ENCODE assay signal across 8 cellular contexts in genomic region chr2:150485114-150485870, GRCh38. TPM values are rescaled to one million over a fixed set of nuclear protein-coding genes. Genes with fewer than 3 reads are reported as not detected.
DNase-seq lines count a peak whose midpoint lies in the region; ATAC-seq and TF ChIP-seq lines count a peak whose summit lies in the region.

No MANE protein-coding gene starts in this region.

- DNase-seq in GM12865 (ENCODE audit: low read depth), result peak; percentile 36
- DNase-seq in HT1080 (ENCODE audit: low read depth), result peak; percentile 72
- peak; percentile 58 for DNase-seq in RKO (ENCODE audit: low spot score)
- DNase-seq in fibroblast of lung (ENCODE audit: low read depth in 2 of 2), result peak; percentile 73
- DNase-seq in CD8-positive, alpha-beta T cell, result no peak

- H3K27ac ChIP-seq in fibroblast of lung (ENCODE audit: insufficient read depth, low read length), result peak overlapping the region; percentile 98
- no peak overlapping the region for H3K27ac ChIP-seq in CD8-positive, alpha-beta T cell (ENCODE audit: low read depth, low read length)

- H3K4me1 ChIP-seq in fibroblast of lung (ENCODE audit: control insufficient read depth, extremely low read depth, insufficient read depth, low read length) (peaks cover 3% of the 10 kb centered on the region), mucosa of stomach (ENCODE audit: control insufficient read depth, insufficient read depth, low read length) (peaks cover 30% of the 10 kb centered on the region)
- H3K4me1 ChIP-seq in CD8-positive, alpha-beta T cell (ENCODE audit: insufficient read depth, low read length), result no peaks in the 10 kb centered on the region

- peak overlapping the region; percentile 98 for H3K9ac ChIP-seq in fibroblast of lung (ENCODE audit: insufficient read depth, low read length)
- peak overlapping the region; percentile 98 for H3K9ac ChIP-seq in mucosa of stomach (ENCODE audit: low read length)

- no peaks in the 10 kb centered on the region for H3K9me3 ChIP-seq in fibroblast of lung (ENCODE audit: control insufficient read depth, insufficient read depth, low read depth, low read length)
- H3K9me3 ChIP-seq in mucosa of stomach (ENCODE audit: control insufficient read depth, low read length), result no peaks in the 10 kb centered on the region
- no peaks in the 10 kb centered on the region for H3K9me3 ChIP-seq in CD8-positive, alpha-beta T cell (ENCODE audit: low read length)

- H4K20me1 ChIP-seq in fibroblast of lung (ENCODE audit: control insufficient read depth, extremely low read depth, insufficient read depth, low read length), result no peaks in the 10 kb centered on the region

- no peaks in the 10 kb centered on the region for H3K9me3 Mint-ChIP-seq in CD8-positive, alpha-beta T cell

- peaks cover 11% of the 10 kb centered on the region for H3K4me1 Mint-ChIP-seq in CD8-positive, alpha-beta T cell (ENCODE audit: low read depth)

- H3K27ac Mint-ChIP-seq in CD8-positive, alpha-beta T cell, result no peak overlapping the region

- TF ChIP-seq CTCF in GM12865 (IDR thresholded peaks at IDR 0.05; ENCODE audit: insufficient read depth, low read depth, low read length, missing control alignments), result peak; percentile 9
- TF ChIP-seq CTCF in fibroblast of lung (conservative IDR thresholded peaks at IDR 0.05 in 1 of 2, IDR thresholded peaks at IDR 0.05 in 1 of 2; ENCODE audit: low read depth in 1 of 2, low read length in 2 of 2), result peak in 1 of 2 donors; percentile 46
- TF ChIP-seq CTCF in CD8-positive, alpha-beta T cell (IDR thresholded peaks at IDR 0.05), result no peak

- H3K79me2 ChIP-seq in fibroblast of lung (ENCODE audit: control insufficient read depth, insufficient read depth, low read length), result peaks cover 79% of the 10 kb centered on the region

- H3K36me3 ChIP-seq in fibroblast of lung (ENCODE audit: control insufficient read depth, insufficient read depth, low read length) (peaks cover 15% of the 10 kb centered on the region), mucosa of stomach (ENCODE audit: control insufficient read depth, insufficient read depth, low read length) (no peaks in the 10 kb centered on the region)
- no peaks in the 10 kb centered on the region for H3K36me3 ChIP-seq in CD8-positive, alpha-beta T cell (ENCODE audit: insufficient read depth, low read length)

- intact Hi-C loops in CD8-positive, alpha-beta T cell (cut with DNase I, micrococcal nuclease), result loop anchor here in 1 of 2 experiments (5.0 kb wide), 1 partner anchor 888 kb away; no protein-coding TSS in a partner anchor

- H2AFZ ChIP-seq in fibroblast of lung (ENCODE audit: low read length), result no peak overlapping the region

- POLR2A ChIA-PET in CD8-positive, alpha-beta T cell (lab: Charles Lee), result no interaction called here

- H3K4me3 Mint-ChIP-seq in CD8-positive, alpha-beta T cell, result no peak overlapping the region

- peak overlapping the region; percentile 60 for H3K4me2 ChIP-seq in fibroblast of lung (ENCODE audit: extremely low read depth, insufficient read depth, low read length)

- CTCF ChIA-PET in CD8-positive, alpha-beta T cell (lab: Charles Lee), result no interaction called here

- H3K27me3 ChIP-seq in fibroblast of lung (ENCODE audit: control insufficient read depth, insufficient read depth, low read length), result no peaks in the 10 kb centered on the region
- H3K27me3 ChIP-seq in mucosa of stomach (ENCODE audit: control insufficient read depth, insufficient read depth, low read length), result no peaks in the 10 kb centered on the region
- H3K27me3 ChIP-seq in CD8-positive, alpha-beta T cell (ENCODE audit: insufficient read depth, low read length), result no peaks in the 10 kb centered on the region

- peak overlapping the region; percentile 36 for H3K4me3 ChIP-seq in GM12865 (ENCODE audit: low read depth, low read length)
- peak overlapping the region; percentile 96 to 99 (median 97) for H3K4me3 ChIP-seq in fibroblast of lung (replicated peaks in 1 of 4; ENCODE audit: control extremely low read depth in 1 of 4, insufficient read depth in 1 of 4, low read depth in 3 of 4, low read length in 4 of 4)
- peak overlapping the region; percentile 78 for H3K4me3 ChIP-seq in mucosa of stomach (ENCODE audit: low read length)
- no peak overlapping the region for H3K4me3 ChIP-seq in CD8-positive, alpha-beta T cell (ENCODE audit: low read depth, low read length)

- no peaks in the 10 kb centered on the region for H3K36me3 Mint-ChIP-seq in CD8-positive, alpha-beta T cell

- H3K27me3 Mint-ChIP-seq in CD8-positive, alpha-beta T cell (ENCODE audit: low read depth), result peaks cover 39% of the 10 kb centered on the region

- no peak for ATAC-seq in GM18858 (IDR thresholded peaks at IDR 0.05; ENCODE audit: unreplicated experiment)
- no peak for ATAC-seq in HG02571 (IDR thresholded peaks at IDR 0.05; ENCODE audit: unreplicated experiment)
- ATAC-seq in CD8-positive, alpha-beta T cell, result no peak

RNA-seq across cellular contexts. Expression of gene RND3, which starts 2.2 kb away (rescaled TPM):
- total RNA-seq in HT1080 (2014; rRNA removed; shearing (Covaris generic)), result 44.9 and 62.6 TPM in 2 replicates
- polyA plus RNA-seq in HT1080 (2015; cell fraction: cytosol; rRNA removed), result 45.3 and 53.9 TPM in 2 replicates
- polyA plus RNA-seq in HT1080 (2015; cell fraction: nucleus; rRNA removed), result 76.2 and 83.6 TPM in 2 replicates
- total RNA-seq in fibroblast of lung, result 559 and 1,405 TPM in 2 replicates
- 363 and 403 TPM in 2 replicates for polyA plus RNA-seq in fibroblast of lung
- polyA plus RNA-seq in fibroblast of lung (2012), result 306 and 351 TPM in 2 replicates
- polyA minus RNA-seq in fibroblast of lung (ENCODE audit: low replicate concordance), result 170 and 247 TPM in 2 replicates
- not detected for total RNA-seq in CD8-positive, alpha-beta T cell

Comparison
In these comparisons a context has a peak if more than half of its experiments do, and no peak if none do; other contexts are left out.
1. DNase-seq: peak in GM12865 (single experiment), HT1080 (single experiment), RKO (single experiment) and fibroblast of lung (2 of 2); none in CD8-positive, alpha-beta T cell (0 of 7).
2. RNA of gene RND3, which starts 2.2 kb away (total RNA-seq): 559 to 1,405 TPM in fibroblast of lung and 44.9 to 62.6 TPM in HT1080; not detected in CD8-positive, alpha-beta T cell; every median in the first group is over 10 times any median in the second.